Comparison of ENCODE assay signal across 8 cellular contexts in genomic region chr7:76437873-76438272, GRCh38. TPM values are rescaled to one million over a fixed set of nuclear protein-coding genes. Genes with fewer than 3 reads are reported as not detected.
DNase-seq lines count a peak whose midpoint lies in the region; ATAC-seq and TF ChIP-seq lines count a peak whose summit lies in the region.
"Not testable (repeated sequence)": the region's sequence is repeated elsewhere in the genome, so short reads cannot be mapped to it uniquely, and the experiment has no call there.

No MANE protein-coding gene starts in this region.

- not testable (repeated sequence) for H3K36me3 Mint-ChIP-seq in activated naive CD4-positive, alpha-beta T cell treated with anti-CD3 and anti-CD28 coated beads, Interleukin-2, amount 50 U/mL, for 72 hours; glutamatergic neuron (ENCODE audit: unreplicated experiment); osteocyte (ENCODE audit: unreplicated experiment)

- DNase-seq in NCI-H1694 treated with DMSO at 0.1 percent for 48 hours (lab: John Stamatoyannopoulos, UW) (peak; percentile 54), glutamatergic neuron (peak; percentile 68), osteocyte (ENCODE audit: extremely low spot score, unreplicated experiment) (peak; percentile 94), tibial artery (peak; percentile 64 to 86)
- peak in 1 of 2 donors; percentile 57 for DNase-seq in activated naive CD4-positive, alpha-beta T cell treated with anti-CD3 and anti-CD28 coated beads, Interleukin-2, amount 50 U/mL, for 72 hours (ENCODE audit: low spot score in 2 of 2)

- not testable (repeated sequence) for H3K9me2 ChIP-seq in SU-DHL-6 (replicated peaks; ENCODE audit: insufficient read depth, low read length)

- not testable (repeated sequence) for H3K4me1 Mint-ChIP-seq in glutamatergic neuron (ENCODE audit: low read depth, unreplicated experiment); osteocyte (ENCODE audit: unreplicated experiment)

- not testable (repeated sequence) for H3K27me3 Mint-ChIP-seq in glutamatergic neuron (ENCODE audit: unreplicated experiment); osteocyte (ENCODE audit: unreplicated experiment)

- not testable (repeated sequence) for H3K36me3 ChIP-seq in SU-DHL-6 (ENCODE audit: low read length); tibial artery

- ATAC-seq in HG02870 (IDR thresholded peaks at IDR 0.05; ENCODE audit: unreplicated experiment), result peak; percentile 51
- ATAC-seq in activated naive CD4-positive, alpha-beta T cell treated with anti-CD3 and anti-CD28 coated beads, Interleukin-2, amount 50 U/mL, for 72 hours, result peak; percentile 75 to 77

- H3K9ac ChIP-seq in SU-DHL-6 (ENCODE audit: low read length), result not testable (repeated sequence)

- intact Hi-C loops in tibial artery (cut with DNase I; ENCODE audit: low total_unique reads), result not testable (repeated sequence)

- H4K20me1 ChIP-seq in SU-DHL-6 (ENCODE audit: low read depth, low read length), result not testable (repeated sequence)

- not testable (repeated sequence) for H3K79me2 ChIP-seq in SU-DHL-6 (ENCODE audit: insufficient read depth, low read length)

- not testable (repeated sequence) for H3K4me1 ChIP-seq in tibial artery

- not testable (repeated sequence) for H2AFZ ChIP-seq in SU-DHL-6 (ENCODE audit: low read depth, low read length, severe bottlenecking)

- H3F3A ChIP-seq in SU-DHL-6 (ENCODE audit: insufficient read depth), result not testable (repeated sequence)

- H3K27me3 ChIP-seq in SU-DHL-6 (ENCODE audit: low read length); tibial artery: not testable (repeated sequence)

- not testable (repeated sequence) for H3K9me3 Mint-ChIP-seq in activated naive CD4-positive, alpha-beta T cell treated with anti-CD3 and anti-CD28 coated beads, Interleukin-2, amount 50 U/mL, for 72 hours; glutamatergic neuron (ENCODE audit: unreplicated experiment); osteocyte (ENCODE audit: unreplicated experiment)

- not testable (repeated sequence) for H3K9me3 ChIP-seq in SU-DHL-6 (ENCODE audit: insufficient read depth, low read length); tibial artery

- H3K27ac Mint-ChIP-seq in activated naive CD4-positive, alpha-beta T cell treated with anti-CD3 and anti-CD28 coated beads, Interleukin-2, amount 50 U/mL, for 72 hours; glutamatergic neuron (ENCODE audit: unreplicated experiment); osteocyte (ENCODE audit: unreplicated experiment): not testable (repeated sequence)

- H3K4me3 Mint-ChIP-seq in glutamatergic neuron (ENCODE audit: unreplicated experiment); osteocyte (ENCODE audit: unreplicated experiment): not testable (repeated sequence)

- H3K4me3 ChIP-seq in SU-DHL-6 (ENCODE audit: insufficient read depth, low read length, poor library complexity, severe bottlenecking); tibial artery: not testable (repeated sequence)

- TF ChIP-seq CTCF in GM12874 (IDR thresholded peaks at IDR 0.05; ENCODE audit: insufficient read depth, low read depth, low read length) (peak; percentile 64), SU-DHL-6 (IDR thresholded peaks at IDR 0.05; ENCODE audit: insufficient read depth, low read length, poor library complexity, severe bottlenecking) (peak; percentile 33), glutamatergic neuron (IDR thresholded peaks at IDR 0.05; ENCODE audit: partially characterized antibody, unreplicated experiment) (peak; percentile 65), osteocyte (IDR thresholded peaks at IDR 0.05) (peak; percentile 76), tibial artery (IDR thresholded peaks at IDR 0.05) (peak; percentile 29 to 35)

- not testable (repeated sequence) for H3K27ac ChIP-seq in SU-DHL-6 (ENCODE audit: low read depth, low read length); tibial artery

- H3K4me2 ChIP-seq in SU-DHL-6 (ENCODE audit: low read depth, low read length, poor library complexity, severe bottlenecking), result not testable (repeated sequence)

RNA-seq across cellular contexts. Expression of gene ZP3, which starts 13.1 kb away (rescaled TPM):
- total RNA-seq in activated naive CD4-positive, alpha-beta T cell treated with anti-CD3 and anti-CD28 coated beads, Interleukin-2, amount 50 U/mL, for 72 hours, result 10 to 100 TPM in 1 of 2 donors, 1 to 10 TPM in 1; 7.9 to 19.2 TPM
- 3.4 TPM for total RNA-seq in glutamatergic neuron (ENCODE audit: unreplicated experiment)
- 0.51 TPM in 1 of 2 replicates, not detected in the other for total RNA-seq in osteocyte

RNA-seq across cellular contexts. Expression of gene DTX2, which starts 23.6 kb away (rescaled TPM):
- total RNA-seq in activated naive CD4-positive, alpha-beta T cell treated with anti-CD3 and anti-CD28 coated beads, Interleukin-2, amount 50 U/mL, for 72 hours, result 10 to 100 TPM; 22.3 to 28.5 TPM
- total RNA-seq in glutamatergic neuron (ENCODE audit: unreplicated experiment), result 23.3 TPM
- 29.7 and 32.6 TPM in 2 replicates for total RNA-seq in osteocyte

RNA-seq across cellular contexts. Expression of gene SSC4D, which starts 28.4 kb away (rescaled TPM):
- total RNA-seq in activated naive CD4-positive, alpha-beta T cell treated with anti-CD3 and anti-CD28 coated beads, Interleukin-2, amount 50 U/mL, for 72 hours, result under 1 TPM; 0.61 to 0.62 TPM
- total RNA-seq in glutamatergic neuron (ENCODE audit: unreplicated experiment) (6.1 TPM), osteocyte (0.31 and 0.89 TPM in 2 replicates)
